Comparison of ENCODE assay signal across 10 cellular contexts in genomic region chr1:202023033-202023433, GRCh38. TPM values are rescaled to one million over a fixed set of nuclear protein-coding genes. Genes with fewer than 3 reads are reported as not detected.
A peak's percentile ranks its signal among the peaks of the same experiment; 100 is the strongest.
DNase-seq lines count a peak whose midpoint lies in the region; ATAC-seq and TF ChIP-seq lines count a peak whose summit lies in the region.
"Had no signal": no experiment of that assay in that cellular context is flagged by ENCODE, and none has a peak within 500 bp of the region (broad histone marks: within the 10 kb centered on the region; RNA-seq: fewer than 3 reads in every experiment).

No MANE protein-coding gene starts in this region.

- H3K36me3 Mint-ChIP-seq in progenitor cell of endocrine pancreas (ENCODE audit: insufficient read depth): no peaks in the 10 kb centered on the region

- H2AFZ ChIP-seq in HCT116 (ENCODE audit: low read depth, low read length, poor library complexity, severe bottlenecking): peak overlapping the region; percentile 42

- ATAC-seq in HCT116: peak; percentile 61
- ATAC-seq in stimulated activated naive CD8-positive, alpha-beta T cell treated with anti-CD3 and anti-CD28 coated beads, Interleukin-15, amount 100 ng/mL, for 72 hours: no peak

- no peaks in the 10 kb centered on the region for H3K9me3 Mint-ChIP-seq in progenitor cell of endocrine pancreas (ENCODE audit: low read depth)
- H3K9me3 Mint-ChIP-seq in stimulated activated naive CD8-positive, alpha-beta T cell treated with anti-CD3 and anti-CD28 coated beads, Interleukin-15, amount 100 ng/mL, for 72 hours: no peaks in the 10 kb centered on the region
- H3K9me3 Mint-ChIP-seq: stimulated activated naive CD8-positive, alpha-beta T cell treated with anti-CD3 and anti-CD28 coated beads, Interleukin-15, Interleukin-2, amounts not matched to agents 100 ng/mL and 50 ng/mL, for 24 hours had no signal

- H3K9ac ChIP-seq in HCT116 (ENCODE audit: low read length): peak overlapping the region; percentile 38
- H3K9ac ChIP-seq in duodenal mucosa (ENCODE audit: low read depth in 1 of 2, low read length in 2 of 2): peak overlapping the region; percentile 43 to 74

- CTCF ChIA-PET in HCT116 (lab: Charles Lee): interaction anchor here (0.5 to 2.1 kb wide), 3 partner anchors 13 to 21 kb away, joined by 3 to 8 read pairs (median 6); partner anchors contain the start of gene ELF3

- H3K4me1 ChIP-seq in HCT116 (ENCODE audit: control insufficient read depth in 1 of 2, insufficient read depth in 2 of 2, low read length in 2 of 2) (peaks cover 68 to 84% of the 10 kb centered on the region in 2 experiments), duodenal mucosa (ENCODE audit: control insufficient read depth in 1 of 2, insufficient read depth in 2 of 2, low read length in 2 of 2) (peaks cover 18 to 23% of the 10 kb centered on the region in 2 donors), esophagus muscularis mucosa (no peaks in the 10 kb centered on the region)

- H3K4me2 ChIP-seq in HCT116 (ENCODE audit: low read length): peak overlapping the region; percentile 83

- RAD21 ChIA-PET in HCT116 (lab: Charles Lee; ENCODE audit: low non-redundant PET in 1 of 2, low total read pairs in 2 of 2, uncharacterized antibody in 2 of 2, unreplicated experiment in 2 of 2): interaction anchor here in 1 of 2 experiments (1.6 kb wide), 2 partner anchors 13 to 15 kb away, joined by 3 to 5 read pairs; partner anchors contain the start of gene ELF3

- no peaks in the 10 kb centered on the region for H3K27me3 Mint-ChIP-seq in progenitor cell of endocrine pancreas
- H3K27me3 Mint-ChIP-seq in stimulated activated naive CD8-positive, alpha-beta T cell treated with anti-CD3 and anti-CD28 coated beads, Interleukin-15, amount 100 ng/mL, for 72 hours: peaks cover 22% of the 10 kb centered on the region

- no peaks in the 10 kb centered on the region for H3K79me2 ChIP-seq in HCT116 (ENCODE audit: insufficient read depth, low read length)

- WGBS in esophagus muscularis mucosa: 79% methylated on average over 6 of the region's 6 CpGs

- no peak overlapping the region for H3K4me3 Mint-ChIP-seq in progenitor cell of endocrine pancreas (ENCODE audit: low read depth)
- H3K4me3 Mint-ChIP-seq in stimulated activated naive CD8-positive, alpha-beta T cell treated with anti-CD3 and anti-CD28 coated beads, Interleukin-15, amount 100 ng/mL, for 72 hours: no peak overlapping the region
- H3K4me3 Mint-ChIP-seq: stimulated activated naive CD8-positive, alpha-beta T cell treated with anti-CD3 and anti-CD28 coated beads, Interleukin-15, Interleukin-2, amounts not matched to agents 100 ng/mL and 50 ng/mL, for 24 hours had no signal

- in situ Hi-C loops in GM13977 (cut with MboI; ENCODE audit: low pct_unique_long_range_greater_than_20kb, low sequenced_read_pairs, unreplicated experiment): no loop called here

- no TSS peak for BruUV-seq in HCT116 (replicated peaks; lab: Mats Ljungman, UMichigan)

- TF ChIP-seq EP300 in esophagus muscularis mucosa (IDR thresholded peaks at IDR 0.05): no peak

- no peaks in the 10 kb centered on the region for H3K9me2 ChIP-seq in HCT116 (ENCODE audit: insufficient read depth)

- no peak for TF ChIP-seq POLR2A in HCT116 (IDR thresholded peaks at IDR 0.05; ENCODE audit: borderline replicate concordance, extremely low read depth, insufficient read depth, insufficient read length)
- TF ChIP-seq POLR2A in esophagus muscularis mucosa (IDR thresholded peaks at IDR 0.05; ENCODE audit: low read depth): no peak

- POLR2A ChIA-PET in HCT116 (lab: Charles Lee): interaction anchor here (0.9 to 9.1 kb wide), 8 partner anchors 11 to 71 kb away, joined by 3 to 174 read pairs (median 4); partner anchors contain the start of gene ELF3

- H3K27me3 ChIP-seq in HCT116 (ENCODE audit: insufficient read depth, low read length) (no peaks in the 10 kb centered on the region), duodenal mucosa (ENCODE audit: control insufficient read depth in 1 of 2, insufficient read depth in 2 of 2, low read length in 2 of 2) (no peaks in the 10 kb centered on the region), esophagus muscularis mucosa (peaks cover 0 to 8% (median 0%) of the 10 kb centered on the region in 4 donors)

- intact Hi-C loops in HCT116 (cut with micrococcal nuclease) (loop anchor here (2.0 kb wide), 1 partner anchor 34 kb away; no protein-coding TSS in a partner anchor), esophagus muscularis mucosa (cut with DNase I) (no loop called here)

- H3K27ac Mint-ChIP-seq in progenitor cell of endocrine pancreas: peak overlapping the region; percentile 77
- no peak overlapping the region for H3K27ac Mint-ChIP-seq in stimulated activated naive CD8-positive, alpha-beta T cell treated with anti-CD3 and anti-CD28 coated beads, Interleukin-15, amount 100 ng/mL, for 72 hours
- H3K27ac Mint-ChIP-seq: stimulated activated naive CD8-positive, alpha-beta T cell treated with anti-CD3 and anti-CD28 coated beads, Interleukin-15, Interleukin-2, amounts not matched to agents 100 ng/mL and 50 ng/mL, for 24 hours had no signal

- H3K4me3 ChIP-seq in HCT116 (replicated peaks in 1 of 2; ENCODE audit: low read depth in 1 of 2, low read length in 2 of 2) (peak overlapping the region; percentile 13 to 39), duodenal mucosa (ENCODE audit: low read depth in 1 of 2, low read length in 2 of 2) (no peak overlapping the region), esophagus muscularis mucosa (no peak overlapping the region)

- DNase-seq in HCT116 (ENCODE audit: low read depth, low spot score) (peak; percentile 92), NCI-H2227 treated with DMSO at 0.1 percent for 48 hours (lab: John Stamatoyannopoulos, UW) (peak; percentile 40), progenitor cell of endocrine pancreas (ENCODE audit: low spot score, unreplicated experiment) (no peak), GM13977 (ENCODE audit: low spot score) (no peak), esophagus muscularis mucosa (ENCODE audit: extremely low spot score) (no peak), GM10266 (ENCODE audit: extremely low spot score) (no peak)
- no peak for DNase-seq in stimulated activated naive CD8-positive, alpha-beta T cell treated with anti-CD3 and anti-CD28 coated beads, Interleukin-15, amount 100 ng/mL, for 72 hours
- DNase-seq: KG1 had no signal

- no peak for TF ChIP-seq RAD21 in HCT116 (IDR thresholded peaks at IDR 0.05; ENCODE audit: low read depth)

- TF ChIP-seq CTCF in HCT116 (IDR thresholded peaks at IDR 0.05 in 2 of 3, conservative IDR thresholded peaks at IDR 0.05 in 1 of 3; ENCODE audit: borderline replicate concordance in 1 of 3, insufficient read depth in 1 of 3, low read depth in 2 of 3, low read length in 2 of 3) (no peak), progenitor cell of endocrine pancreas (IDR thresholded peaks at IDR 0.05; ENCODE audit: unreplicated experiment) (no peak), GM13977 (IDR thresholded peaks at IDR 0.05; ENCODE audit: extremely low read depth, insufficient read depth, missing control alignments) (no peak), esophagus muscularis mucosa (IDR thresholded peaks at IDR 0.05) (no peak), GM10266 (IDR thresholded peaks at IDR 0.05; ENCODE audit: control insufficient read depth, insufficient read depth, low read depth, missing control alignments) (no peak)

- no peaks in the 10 kb centered on the region for H3K9me3 ChIP-seq in HCT116 (ENCODE audit: control insufficient read depth in 1 of 2, insufficient read depth in 1 of 2, low read depth in 1 of 2, low read length in 2 of 2)
- no peaks in the 10 kb centered on the region for H3K9me3 ChIP-seq in duodenal mucosa (ENCODE audit: control insufficient read depth in 1 of 2, low read length in 2 of 2)
- H3K9me3 ChIP-seq in esophagus muscularis mucosa: no peaks in the 10 kb centered on the region

- no peaks in the 10 kb centered on the region for H4K20me1 ChIP-seq in HCT116 (ENCODE audit: insufficient read depth)

- H3K27ac ChIP-seq in HCT116 (ENCODE audit: low read depth, low read length): peak overlapping the region; percentile 93
- peak overlapping the region; percentile 88 for H3K27ac ChIP-seq in duodenal mucosa (ENCODE audit: low read depth, low read length)
- H3K27ac ChIP-seq in esophagus muscularis mucosa (replicated peaks in 1 of 4): no peak overlapping the region

- H3K4me1 Mint-ChIP-seq in progenitor cell of endocrine pancreas (ENCODE audit: low read depth): peaks cover 24% of the 10 kb centered on the region
- H3K4me1 Mint-ChIP-seq in stimulated activated naive CD8-positive, alpha-beta T cell treated with anti-CD3 and anti-CD28 coated beads, Interleukin-15, amount 100 ng/mL, for 72 hours: no peaks in the 10 kb centered on the region

- no peaks in the 10 kb centered on the region for H3K36me3 ChIP-seq in HCT116 (ENCODE audit: control insufficient read depth in 1 of 2, insufficient read depth in 2 of 2, low read length in 2 of 2)
- no peaks in the 10 kb centered on the region for H3K36me3 ChIP-seq in duodenal mucosa (ENCODE audit: control insufficient read depth in 1 of 2, insufficient read depth in 2 of 2, low read length in 2 of 2)
- no peaks in the 10 kb centered on the region for H3K36me3 ChIP-seq in esophagus muscularis mucosa

TF ChIP-seq in HCT116, 20 proteins besides CTCF, POLR2A, EP300 and RAD21 (continues in another document):
- TF ChIP-seq POLR2AphosphoS5 (IDR thresholded peaks at IDR 0.05; ENCODE audit: low read depth, low read length): peak; percentile 85
- peak; percentile 13 for TF ChIP-seq ZBTB33 (IDR thresholded peaks at IDR 0.05; ENCODE audit: extremely low read depth, insufficient replicate concordance, low read length)
- TF ChIP-seq YY1 (IDR thresholded peaks at IDR 0.05; ENCODE audit: extremely low read depth, insufficient replicate concordance, low read depth, low read length): peak; percentile 82

RNA-seq across cellular contexts. Expression of gene ELF3, which starts 12.6 kb away (rescaled TPM):
- total RNA-seq in HCT116 (2021; ENCODE audit: unreplicated experiment) (200 TPM), progenitor cell of endocrine pancreas (71.9 and 74.3 TPM in 2 replicates), esophagus muscularis mucosa (1 to 10 TPM in 2 of 4 donors, under 1 TPM in 1, not detected in 1; 0.17 to 2.9 (median 1.2) TPM)
- polyA plus RNA-seq in HCT116 (2012): 284 and 412 TPM in 2 replicates

RNA-seq across cellular contexts. Expression of gene RNPEP, which starts 40.6 kb away (rescaled TPM):
- total RNA-seq in HCT116 (2021; ENCODE audit: unreplicated experiment) (85.9 TPM), progenitor cell of endocrine pancreas (54.7 and 59.5 TPM in 2 replicates), esophagus muscularis mucosa (10 to 100 TPM; 33.0 to 49.0 (median 44.0) TPM)
- polyA plus RNA-seq in HCT116 (2012): 57.2 and 67.7 TPM in 2 replicates

Comparison
In these comparisons a context has a peak if more than half of its experiments do, and no peak if none do; other contexts are left out.
1. DNase-seq: peak in HCT116 (single experiment) and NCI-H2227 treated with DMSO at 0.1 percent for 48 hours (single experiment); none in progenitor cell of endocrine pancreas (single experiment), stimulated activated naive CD8-positive, alpha-beta T cell treated with anti-CD3 and anti-CD28 coated beads, Interleukin-15, amount 100 ng/mL, for 72 hours (0 of 2), GM13977 (single experiment), esophagus muscularis mucosa (single experiment) and GM10266 (single experiment).
2. H3K27ac ChIP-seq: peak in HCT116 (single experiment) and duodenal mucosa (single experiment); none in esophagus muscularis mucosa (0 of 4).
3. H3K4me3 ChIP-seq: peak in HCT116 (2 of 2); none in duodenal mucosa (0 of 2) and esophagus muscularis mucosa (0 of 4).
4. RNA of gene ELF3, which starts 12.6 kb away (total RNA-seq): 200 TPM in HCT116 (single experiment) and 71.9 to 74.3 TPM in progenitor cell of endocrine pancreas; 0.17 to 2.9 TPM in esophagus muscularis mucosa; every median in the first group is over 10 times any median in the second.